20 cellular contexts compared by ENCODE assay signal in the genomic region with DNA sequence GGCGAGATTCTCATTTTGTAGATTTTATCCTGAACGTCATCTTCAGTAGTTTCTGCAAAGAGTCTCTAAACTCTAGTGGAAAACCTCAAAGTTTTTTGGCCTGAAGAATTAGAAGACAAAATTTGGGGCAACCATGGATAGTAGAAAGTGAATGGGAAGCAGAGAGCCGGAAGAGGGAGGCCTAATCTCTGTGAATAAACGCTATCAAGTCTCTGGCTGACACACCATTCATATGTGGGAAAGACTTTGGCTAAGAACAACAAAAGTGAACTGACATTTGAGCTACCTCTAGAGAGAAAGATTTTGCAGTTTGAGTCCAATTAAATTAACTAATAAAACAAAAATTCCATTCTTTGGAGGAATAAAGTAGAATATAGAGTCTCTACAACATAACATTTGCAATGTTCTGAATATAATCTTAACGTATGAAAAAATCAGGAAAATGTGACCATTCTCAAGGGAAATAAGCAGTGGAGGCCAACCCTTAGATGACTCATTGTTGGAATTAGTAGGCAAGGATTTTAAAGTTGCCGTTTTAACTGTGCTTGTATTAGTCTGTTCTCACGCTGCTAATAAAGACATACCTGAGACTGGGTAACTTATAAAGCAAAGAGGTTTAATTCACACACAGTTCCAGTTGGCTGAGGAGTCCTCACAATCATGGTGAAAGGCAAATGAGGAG.
DNase-seq lines count a peak whose midpoint lies in the region; ATAC-seq and TF ChIP-seq lines count a peak whose summit lies in the region.
"Had no signal": no experiment of that assay in that cellular context is flagged by ENCODE, and none has a peak within 500 bp of the region (broad histone marks: within the 10 kb centered on the region; RNA-seq: fewer than 3 reads in every experiment).

No MANE protein-coding gene starts in this region.

- H3K4me3 Mint-ChIP-seq in chondrocyte (ENCODE audit: unreplicated experiment), result no peak overlapping the region
- H3K4me3 Mint-ChIP-seq: CD4-positive, alpha-beta memory T cell; IgD-negative memory B cell had no signal

- peak; percentile 10 for TF ChIP-seq CTCF in chondrocyte (IDR thresholded peaks at IDR 0.05)

- no peaks in the 10 kb centered on the region for H3K27me3 Mint-ChIP-seq in chondrocyte (ENCODE audit: low read depth)
- H3K27me3 Mint-ChIP-seq: CD4-positive, alpha-beta memory T cell; IgD-negative memory B cell had no signal

- peaks cover 24% of the 10 kb centered on the region for H3K9me3 Mint-ChIP-seq in chondrocyte (ENCODE audit: low read depth)

- no peak overlapping the region for H3K27ac Mint-ChIP-seq in chondrocyte (ENCODE audit: unreplicated experiment)
- H3K27ac Mint-ChIP-seq: CD4-positive, alpha-beta memory T cell; IgD-negative memory B cell had no signal

- ATAC-seq in HG03460 (IDR thresholded peaks at IDR 0.05; ENCODE audit: unreplicated experiment), result no peak
- no peak for ATAC-seq in GM18861 (IDR thresholded peaks at IDR 0.05; ENCODE audit: unreplicated experiment)

- DNase-seq in COLO829 (ENCODE audit: low spot score) (peak; percentile 38), HT1080 (ENCODE audit: low read depth) (peak; percentile 4), chondrocyte (ENCODE audit: low spot score) (no peak), myocyte (ENCODE audit: low read depth) (peak; percentile 8), cerebellar nuclear complex (lab: John Stamatoyannopoulos, UW) (no peak)
- DNase-seq: ACHN; CD4-positive, alpha-beta memory T cell; DND-41; GOT3; HCEC 1CT; MV-4-11; NCI-H1105 treated with DMSO at 0.1 percent for 48 hours; NCI-H2029 treated with DMSO at 0.1 percent for 48 hours; NCI-H226; NCI-H510A treated with DMSO at 0.1 percent for 48 hours; NCI-H748 treated with DMSO at 0.1 percent for 48 hours; NK-92 treated with Interleukin-12 subunit alpha and Interleukin-12 subunit beta, amount 100 ng/mL, for 24 hours had no signal

- no peaks in the 10 kb centered on the region for H3K4me1 Mint-ChIP-seq in chondrocyte (ENCODE audit: low read depth)
- H3K4me1 Mint-ChIP-seq: CD4-positive, alpha-beta memory T cell had no signal

- peaks cover 12% of the 10 kb centered on the region for H3K36me3 Mint-ChIP-seq in chondrocyte (ENCODE audit: low read depth)
- H3K36me3 Mint-ChIP-seq: CD4-positive, alpha-beta memory T cell; IgD-negative memory B cell had no signal

Comparison
In these comparisons a context has a peak if more than half of its experiments do, and no peak if none do; other contexts are left out.
1. DNase-seq: peak in COLO829 (single experiment), HT1080 (single experiment) and myocyte (single experiment); none in chondrocyte (single experiment) and cerebellar nuclear complex (0 of 2).